Comparison of ENCODE assay signal across 1 cellular context in genomic region chr2:38524580-38524979, GRCh38.
TF ChIP-seq lines count a peak whose summit lies in the region.

No MANE protein-coding gene starts in this region.

TF ChIP-seq in HCT116, 20 proteins besides CTCF, POLR2A, EP300 and RAD21:
- TF ChIP-seq CBX3 (IDR thresholded peaks at IDR 0.05; ENCODE audit: low read depth) (no peak), ZBTB33 (IDR thresholded peaks at IDR 0.05; ENCODE audit: extremely low read depth, insufficient replicate concordance, low read length) (no peak), EZH2phosphoT487 (IDR thresholded peaks at IDR 0.05; ENCODE audit: borderline replicate concordance) (no peak), SP1 (IDR thresholded peaks at IDR 0.05; ENCODE audit: low read depth) (no peak)
